In the genomic region with DNA sequence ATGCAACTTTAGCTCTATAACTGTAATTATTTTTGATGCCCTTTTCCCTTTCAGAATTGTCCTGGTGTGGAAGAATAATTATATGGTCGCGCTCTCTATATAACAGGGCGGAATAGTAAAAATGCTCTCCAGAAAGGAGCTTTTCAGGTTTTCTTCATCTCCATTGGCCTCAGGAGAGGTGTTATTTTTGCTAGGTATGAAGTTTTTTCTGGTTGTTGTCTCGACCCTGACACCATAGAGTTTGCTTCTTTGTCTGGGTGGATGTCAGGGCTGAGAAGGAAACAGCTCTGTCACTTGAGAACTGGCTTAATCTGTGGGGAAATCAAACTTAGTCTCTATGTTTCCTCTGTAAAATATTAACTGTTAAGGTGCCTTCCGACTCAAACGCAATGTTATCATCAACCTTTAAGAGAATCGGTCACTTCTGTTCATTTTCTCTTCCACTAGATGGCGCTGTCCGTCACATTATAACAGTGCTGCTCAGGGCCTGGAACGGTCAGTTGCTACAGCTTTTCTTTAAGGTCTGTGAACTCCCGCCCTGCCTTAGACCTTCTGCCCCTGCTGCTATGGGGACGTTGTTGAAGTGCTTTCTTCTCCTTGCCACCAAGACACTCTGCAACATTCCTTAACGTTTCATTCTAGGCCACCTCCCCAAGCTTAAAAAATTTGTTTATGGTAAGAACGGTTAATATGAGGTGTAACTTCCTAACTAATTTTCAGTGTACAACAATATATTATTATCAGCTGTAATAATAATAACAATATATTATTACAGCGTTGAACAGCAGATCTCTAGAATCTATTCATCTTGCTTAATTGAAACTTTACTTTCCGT, we compare ENCODE assay signal across 8 cellular contexts. TPM values are rescaled to one million over a fixed set of nuclear protein-coding genes. Genes with fewer than 3 reads are reported as not detected.
DNase-seq lines count a peak whose midpoint lies in the region; ATAC-seq, FAIRE-seq and TF ChIP-seq lines count a peak whose summit lies in the region.

No MANE protein-coding gene starts in this region.

- POLR2A ChIA-PET in T-cell (lab: Charles Lee) = no interaction called here

- ATAC-seq in HG02973 (IDR thresholded peaks at IDR 0.05; ENCODE audit: unreplicated experiment) (peak; percentile 97), T-cell (replicated peaks in 1 of 4) (peak; percentile 48 to 73 (median 65))

- H3K4me2 ChIP-seq in astrocyte (ENCODE audit: low read length) = no peak overlapping the region

- H3K79me2 ChIP-seq in astrocyte (ENCODE audit: insufficient read depth, low read length) = no peaks in the 10 kb centered on the region

- H3K36me3 ChIP-seq in astrocyte (ENCODE audit: insufficient read depth, low read length) (no peaks in the 10 kb centered on the region), iPS DF 6.9 (ENCODE audit: control insufficient read depth, insufficient read depth, low read length) (no peaks in the 10 kb centered on the region)

- H3K9me3 ChIP-seq in astrocyte (ENCODE audit: insufficient read depth, low read depth, low read length) = no peaks in the 10 kb centered on the region
- no peaks in the 10 kb centered on the region for H3K9me3 ChIP-seq in iPS DF 6.9 (ENCODE audit: control insufficient read depth, insufficient read depth, low read length)

- H3K36me3 Mint-ChIP-seq in T-cell = no peaks in the 10 kb centered on the region
- H3K36me3 Mint-ChIP-seq in astrocyte (ENCODE audit: low read depth, unreplicated experiment) = no peaks in the 10 kb centered on the region

- in situ Hi-C loops in ACHN (cut with HindIII; ENCODE audit: low pct_ligation_motif_present, low pct_unique_long_range_greater_than_20kb, low sequenced_read_pairs) = no loop called here

- TF ChIP-seq CTCF in astrocyte (IDR thresholded peaks at IDR 0.05; ENCODE audit: insufficient read depth, low read depth, low read length) = peak; percentile 60

- no CpG with 5 or more reads among the region's 16 CpGs for WGBS in iPS DF 6.9 (ENCODE audit: insufficient coverage, insufficient read length)

- H3K4me1 ChIP-seq in astrocyte (ENCODE audit: insufficient read depth, low read length) (no peaks in the 10 kb centered on the region), iPS DF 6.9 (ENCODE audit: control insufficient read depth, insufficient read depth, low read length) (peaks cover 5% of the 10 kb centered on the region; the same call in 1 of the 2 replicates)

- H3K4me1 Mint-ChIP-seq in T-cell = peaks cover 2 to 6% (median 3%) of the 10 kb centered on the region in 3 donors
- no peaks in the 10 kb centered on the region for H3K4me1 Mint-ChIP-seq in astrocyte (ENCODE audit: low read depth, unreplicated experiment)

- no peaks in the 10 kb centered on the region for H4K20me1 ChIP-seq in astrocyte (ENCODE audit: insufficient read depth, low read length)

- CTCF ChIA-PET in T-cell (lab: Charles Lee) = interaction anchor here (0.5 to 2.1 kb wide), 34 partner anchors 7 to 526 kb away, joined by 3 to 11 read pairs (median 4); no protein-coding TSS in a partner anchor

- H3K9me3 Mint-ChIP-seq in T-cell (no peaks in the 10 kb centered on the region), astrocyte (ENCODE audit: unreplicated experiment) (no peaks in the 10 kb centered on the region)

- no peak overlapping the region for H3K9ac ChIP-seq in astrocyte (ENCODE audit: low read length)

- H3K4me3 Mint-ChIP-seq in T-cell (no peak overlapping the region), astrocyte (ENCODE audit: unreplicated experiment) (no peak overlapping the region)

- H3K4me3 ChIP-seq in astrocyte (ENCODE audit: insufficient read depth, low read depth, low read length) (no peak overlapping the region), iPS DF 6.9 (ENCODE audit: low read length) (no peak overlapping the region)

- H3K27me3 Mint-ChIP-seq in T-cell (peaks cover 21 to 24% of the 10 kb centered on the region in 2 donors), astrocyte (ENCODE audit: low read depth, unreplicated experiment) (peaks cover 6% of the 10 kb centered on the region)

- peak overlapping the region; percentile 28 for H2AFZ ChIP-seq in astrocyte (ENCODE audit: low read depth, low read length)

- H3K27ac Mint-ChIP-seq in T-cell (no peak overlapping the region), astrocyte (ENCODE audit: unreplicated experiment) (no peak overlapping the region)

- FAIRE-seq in GM18507 (lab: Jason Lieb, UNC) = peak; percentile 90
- peak; percentile 80 for FAIRE-seq in astrocyte (lab: Jason Lieb, UNC)

- H3K27ac ChIP-seq in astrocyte (ENCODE audit: low read depth, low read length) (no peak overlapping the region), iPS DF 6.9 (ENCODE audit: low read length) (no peak overlapping the region)

- H3K27me3 ChIP-seq in astrocyte (ENCODE audit: insufficient read depth, low read length) (peaks cover 7% of the 10 kb centered on the region), iPS DF 6.9 (ENCODE audit: control insufficient read depth, insufficient read depth, low read length) (no peaks in the 10 kb centered on the region)

- DNase-seq in ACHN = peak; percentile 75
- peak; percentile 49 for DNase-seq in GM18507 (ENCODE audit: extremely low spot score, insufficient read length, low read depth)
- peak; percentile 56 for DNase-seq in NCI-H1694 treated with DMSO at 0.1 percent for 48 hours (lab: John Stamatoyannopoulos, UW)
- DNase-seq in T-cell = peak in 27 of 34 experiments; percentile 0 to 50 (median 32)
- peak; percentile 26 for DNase-seq in astrocyte (ENCODE audit: low read depth)
- peak; percentile 61 for DNase-seq in iPS DF 6.9 (ENCODE audit: low read depth, low spot score)
- DNase-seq in stimulated activated CD4-positive, alpha-beta T cell treated with anti-CD3 and anti-CD28 coated beads, Interleukin-12 subunit alpha, Interleukin-12 subunit beta, amount 100 ng/mL, for 24 hours (ENCODE audit: low read depth in 2 of 2) = peak; percentile 7 to 41

RNA-seq across cellular contexts. Expression of a gene that starts 23.8 kb away (rescaled TPM):
- total RNA-seq in T-cell (not detected), astrocyte (not detected in 2 replicates)

RNA-seq across cellular contexts. Expression of a gene that starts 41.6 kb away (rescaled TPM):
- total RNA-seq in T-cell = not detected
- 0.38 TPM in 1 of 2 replicates, not detected in the other for total RNA-seq in astrocyte

Comparison
In these comparisons a context has a peak if more than half of its experiments do, and no peak if none do; other contexts are left out.
1. DNase-seq: peak in every context shown above with its lines; median percentile 75 in ACHN; 61 in iPS DF 6.9; 56 in NCI-H1694 treated with DMSO at 0.1 percent for 48 hours; 49 in GM18507; 32 in T-cell; 26 in astrocyte; 24 in stimulated activated CD4-positive, alpha-beta T cell treated with anti-CD3 and anti-CD28 coated beads, Interleukin-12 subunit alpha, Interleukin-12 subunit beta, amount 100 ng/mL, for 24 hours.